In the genomic region with DNA sequence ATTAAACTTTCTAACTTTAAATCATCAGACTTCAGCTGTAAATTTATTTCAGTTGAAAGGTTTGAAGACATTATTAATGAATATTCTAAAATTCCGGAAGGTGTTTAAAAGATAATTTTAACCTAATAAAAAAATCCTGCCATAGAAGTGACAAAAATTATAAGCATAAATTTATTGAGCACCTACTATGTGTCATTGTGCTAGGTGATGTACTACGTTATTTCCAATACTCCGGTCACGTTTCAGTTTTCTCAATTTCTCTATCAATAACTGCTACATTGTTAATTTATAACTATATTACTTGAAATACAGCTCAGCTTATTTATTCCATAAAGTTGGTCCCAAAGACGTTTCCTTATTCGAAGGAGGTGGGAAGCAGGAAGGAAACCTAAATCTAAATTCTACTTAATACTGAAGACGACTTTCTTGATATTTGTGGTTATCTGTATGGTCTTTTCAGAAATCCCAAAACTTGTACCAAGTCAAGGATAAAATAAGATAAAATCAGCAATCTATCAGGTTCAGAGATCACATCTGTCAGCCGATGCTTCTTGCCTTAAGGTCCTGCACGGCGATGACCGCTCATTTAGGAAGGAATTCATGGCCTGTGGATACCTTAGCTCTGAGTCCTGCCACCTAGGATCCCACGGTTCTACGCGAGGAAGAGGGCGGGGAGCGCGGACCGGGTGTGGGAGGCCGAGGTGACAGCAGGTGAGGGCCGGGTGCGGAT, we compare ENCODE assay signal across 8 cellular contexts. TPM values are rescaled to one million over a fixed set of nuclear protein-coding genes. Genes with fewer than 3 reads are reported as not detected.
DNase-seq lines count a peak whose midpoint lies in the region; ATAC-seq and TF ChIP-seq lines count a peak whose summit lies in the region.

No MANE protein-coding gene starts in this region.

- ATAC-seq in body of pancreas (no peak), GM18867 (IDR thresholded peaks at IDR 0.05; ENCODE audit: unreplicated experiment) (no peak)

- peaks cover 25% of the 10 kb centered on the region for H4K20me1 ChIP-seq in OCI-LY7 (ENCODE audit: insufficient read depth, low read length)

- peak overlapping the region; percentile 83 for H3K4me2 ChIP-seq in OCI-LY7 (ENCODE audit: low read length)

- H3K27me3 ChIP-seq in BJ (ENCODE audit: control insufficient read depth, insufficient read depth, low read length) (no peaks in the 10 kb centered on the region), body of pancreas (no peaks in the 10 kb centered on the region)

- no peaks in the 10 kb centered on the region for H3K9me3 Mint-ChIP-seq in stimulated activated naive CD8-positive, alpha-beta T cell treated with anti-CD3 and anti-CD28 coated beads, Interleukin-15, Interleukin-2, amounts not matched to agents 100 ng/mL and 50 ng/mL, for 24 hours

- WGBS in body of pancreas, 2 donors: 24% methylated on average over 20 to 21 of the region's 21 CpGs
- 3 to 4% methylated on average over 4 to 12 of the region's 21 CpGs for WGBS in mesodermal cell (ENCODE audit: insufficient coverage in 2 of 2), 2 experiments

- peak overlapping the region; percentile 97 for H3K27ac Mint-ChIP-seq in stimulated activated naive CD8-positive, alpha-beta T cell treated with anti-CD3 and anti-CD28 coated beads, Interleukin-15, Interleukin-2, amounts not matched to agents 100 ng/mL and 50 ng/mL, for 24 hours

- H3K79me2 ChIP-seq in OCI-LY7 (ENCODE audit: insufficient read depth, low read depth, low read length): peaks cover 48% of the 10 kb centered on the region

- no peak for TF ChIP-seq POLR2A in body of pancreas (IDR thresholded peaks at IDR 0.05)

- BruUV-seq in OCI-LY7 (replicated peaks; lab: Mats Ljungman, UMichigan): no TSS peak

- H3K27me3 Mint-ChIP-seq in stimulated activated naive CD8-positive, alpha-beta T cell treated with anti-CD3 and anti-CD28 coated beads, Interleukin-15, Interleukin-2, amounts not matched to agents 100 ng/mL and 50 ng/mL, for 24 hours: no peaks in the 10 kb centered on the region

- intact Hi-C loops in OCI-LY7 (cut with micrococcal nuclease; ENCODE audit: unreplicated experiment) (loop anchor here (1.0 to 5.0 kb wide), 4 partner anchors 286 to 739 kb away; partner anchors contain the start of gene KIF5B), body of pancreas (cut with DNase I) (no loop called here)

- H3K9me2 ChIP-seq in OCI-LY7 (ENCODE audit: insufficient read depth, low read length): no peaks in the 10 kb centered on the region

- POLR2A ChIA-PET in BJ (lab: Charles Lee): interaction anchor here (0.5 kb wide), 1 partner anchor 286 kb away, joined by 3 read pairs; the partner anchor contains the start of gene ZNF438
- POLR2A ChIA-PET in OCI-LY7 (lab: Charles Lee): interaction anchor here (1.0 kb wide), 3 partner anchors 11 to 16 kb away, joined by 3 to 4 read pairs (median 3); no protein-coding TSS in a partner anchor

- peak overlapping the region; percentile 94 for H3K4me3 Mint-ChIP-seq in stimulated activated naive CD8-positive, alpha-beta T cell treated with anti-CD3 and anti-CD28 coated beads, Interleukin-15, Interleukin-2, amounts not matched to agents 100 ng/mL and 50 ng/mL, for 24 hours

- H3K9me3 ChIP-seq in OCI-LY7 (ENCODE audit: low read length) (no peaks in the 10 kb centered on the region), body of pancreas (no peaks in the 10 kb centered on the region), mesodermal cell (ENCODE audit: control insufficient read depth, low read length) (no peaks in the 10 kb centered on the region)

- H3K4me1 Mint-ChIP-seq in stimulated activated naive CD8-positive, alpha-beta T cell treated with anti-CD3 and anti-CD28 coated beads, Interleukin-15, Interleukin-2, amounts not matched to agents 100 ng/mL and 50 ng/mL, for 24 hours (ENCODE audit: low read depth): peaks cover 37% of the 10 kb centered on the region

- peak overlapping the region; percentile 82 for H3K4me3 ChIP-seq in BJ (ENCODE audit: low read depth, low read length)
- H3K4me3 ChIP-seq in OCI-LY7 (ENCODE audit: low read depth, low read length, poor library complexity, severe bottlenecking): peak overlapping the region; percentile 97
- H3K4me3 ChIP-seq in body of pancreas: peak overlapping the region; percentile 65 to 98
- H3K4me3 ChIP-seq in mesodermal cell (ENCODE audit: extremely low read depth, insufficient read depth, low read length, poor library complexity, severe bottlenecking): peak overlapping the region; percentile 78

- DNase-seq in BJ (ENCODE audit: low read depth) (no peak), OCI-LY7 (ENCODE audit: low spot score) (no peak), body of pancreas (peak in 2 of 4 donors; percentile 65 to 75), SK-N-DZ (ENCODE audit: low spot score) (no peak), DMS153 treated with DMSO at 0.1 percent for 48 hours (lab: John Stamatoyannopoulos, UW; ENCODE audit: unreplicated experiment) (no peak)

- H3K36me3 ChIP-seq in BJ (ENCODE audit: control insufficient read depth, insufficient read depth, low read length) (no peaks in the 10 kb centered on the region), OCI-LY7 (ENCODE audit: insufficient read depth, low read length) (no peaks in the 10 kb centered on the region), body of pancreas (replicated peaks in 1 of 2; ENCODE audit: insufficient read depth in 1 of 2, low read depth in 2 of 2) (no peaks in the 10 kb centered on the region), mesodermal cell (ENCODE audit: control insufficient read depth, insufficient read depth, low read length) (no peaks in the 10 kb centered on the region)

- no peak overlapping the region for H2AFZ ChIP-seq in OCI-LY7 (ENCODE audit: low read length)

- H3K27ac ChIP-seq in OCI-LY7 (ENCODE audit: low read depth, low read length, poor library complexity, severe bottlenecking) (peak overlapping the region; percentile 94), body of pancreas (peak overlapping the region in 3 of 4 donors; percentile 84 to 90 (median 86)), mesodermal cell (ENCODE audit: low read depth, low read length, severe bottlenecking) (no peak overlapping the region)

- H3K4me1 ChIP-seq in OCI-LY7 (ENCODE audit: insufficient read depth, low read length, poor library complexity, severe bottlenecking): peaks cover 30% of the 10 kb centered on the region
- peaks cover 18% of the 10 kb centered on the region for H3K4me1 ChIP-seq in body of pancreas
- H3K4me1 ChIP-seq in mesodermal cell (ENCODE audit: control insufficient read depth, insufficient read depth, low read length, poor library complexity, severe bottlenecking): peaks cover 4% of the 10 kb centered on the region

- CTCF ChIA-PET in BJ (lab: Yijun Ruan, JAX) (interaction anchor here (0.6 to 1.9 kb wide), 4 partner anchors 10 to 592 kb away, joined by 3 to 4 read pairs (median 4); no protein-coding TSS in a partner anchor), OCI-LY7 (lab: Charles Lee; ENCODE audit: unreplicated experiment) (no interaction called here)

- TF ChIP-seq CTCF in BJ (IDR thresholded peaks at IDR 0.05; ENCODE audit: insufficient read depth, low read depth, low read length) (no peak), OCI-LY7 (conservative IDR thresholded peaks at IDR 0.05; ENCODE audit: low read length) (no peak), body of pancreas (IDR thresholded peaks at IDR 0.05) (no peak)

- peaks cover 13% of the 10 kb centered on the region for H3K36me3 Mint-ChIP-seq in stimulated activated naive CD8-positive, alpha-beta T cell treated with anti-CD3 and anti-CD28 coated beads, Interleukin-15, Interleukin-2, amounts not matched to agents 100 ng/mL and 50 ng/mL, for 24 hours (ENCODE audit: low read depth)

RNA-seq across cellular contexts. Expression of gene ZEB1, which starts 1.2 kb away (rescaled TPM):
- polyA plus RNA-seq in BJ (2011; rRNA removed): 22.3 and 37.8 TPM in 2 replicates
- 41.5 and 46.7 TPM in 2 replicates for polyA minus RNA-seq in BJ (2011; rRNA and poly(A)+ RNA removed)
- total RNA-seq in OCI-LY7 (2014; rRNA removed; shearing (Covaris generic)): 27.6 and 33.2 TPM in 2 replicates
- total RNA-seq in OCI-LY7 (2022) (41.9 and 47.7 TPM in 2 replicates), body of pancreas (10 to 100 TPM in 1 of 2 donors, 1 to 10 TPM in 1; 9.9 to 21.0 TPM)
- polyA plus RNA-seq in mesodermal cell (2013, experiment 1 of 2): 25.0 TPM
- 20.6 TPM for polyA plus RNA-seq in mesodermal cell (2013, experiment 2 of 2)
- 17.8 and 21.6 TPM in 2 replicates for polyA plus RNA-seq in SK-N-DZ (2014; cell fraction: cytosol; rRNA removed)
- polyA plus RNA-seq in SK-N-DZ (2014; cell fraction: nucleus; rRNA removed): 13.8 and 15.8 TPM in 2 replicates
